ENCODE assay signal across 10 cellular contexts in genomic region chr11:76577921-76578654, GRCh38.
DNase-seq lines count a peak whose midpoint lies in the region; ATAC-seq and TF ChIP-seq lines count a peak whose summit lies in the region.
"Had no signal": no experiment of that assay in that cellular context is flagged by ENCODE, and none has a peak within 500 bp of the region (broad histone marks: within the 10 kb centered on the region; RNA-seq: fewer than 3 reads in every experiment).

No MANE protein-coding gene starts in this region.

- no peaks in the 10 kb centered on the region for H3K36me3 Mint-ChIP-seq in nephron (ENCODE audit: low read depth)
- no peaks in the 10 kb centered on the region for H3K36me3 Mint-ChIP-seq in activated CD8-positive, alpha-beta memory T cell treated with anti-CD3 and anti-CD28 coated beads, Interleukin-2, amount 10 ng/mL, durations not matched to agents 7 days and 5 days

- peak overlapping the region; percentile 81 for H3K27ac ChIP-seq in RWPE1
- H3K27ac ChIP-seq in epithelial cell of prostate = peak overlapping the region; percentile 74
- H3K27ac ChIP-seq in transverse colon = peak overlapping the region; percentile 40 to 61 (median 60)

- intact Hi-C loops in transverse colon (cut with DNase I; ENCODE audit: low total_unique reads) = no loop called here

- H3K4me3 ChIP-seq in transverse colon = no peak overlapping the region
- H3K4me3 ChIP-seq: body of pancreas, GM12878 had no signal

- H3K9me3 Mint-ChIP-seq in nephron = peaks cover 8% of the 10 kb centered on the region
- no peaks in the 10 kb centered on the region for H3K9me3 Mint-ChIP-seq in activated CD8-positive, alpha-beta memory T cell treated with anti-CD3 and anti-CD28 coated beads, Interleukin-2, amount 10 ng/mL, durations not matched to agents 7 days and 5 days (ENCODE audit: low read depth)

- H3K9me3 ChIP-seq in transverse colon = no peaks in the 10 kb centered on the region
- H3K9me3 ChIP-seq: body of pancreas had no signal

- CTCF ChIA-PET in RWPE1 (lab: Yijun Ruan, JAX) = interaction anchor here (0.5 to 0.7 kb wide), 2 partner anchors 15 to 108 kb away, joined by 3 read pairs; no protein-coding TSS in a partner anchor
- CTCF ChIA-PET in activated CD8-positive, alpha-beta memory T cell treated with anti-CD3 and anti-CD28 coated beads, Interleukin-2, amount 10 ng/mL, durations not matched to agents 7 days and 5 days (lab: Charles Lee) = interaction anchor here (1.4 kb wide), 1 partner anchor 13 kb away, joined by 3 read pairs; no protein-coding TSS in a partner anchor

- H3K27ac Mint-ChIP-seq in nephron = peak overlapping the region; percentile 87 to 99 (median 98)
- H3K27ac Mint-ChIP-seq in activated CD8-positive, alpha-beta memory T cell treated with anti-CD3 and anti-CD28 coated beads, Interleukin-2, amount 10 ng/mL, durations not matched to agents 7 days and 5 days = no peak overlapping the region

- peaks cover 0 to 6% (median 0%) of the 10 kb centered on the region in 4 donors for H3K4me1 ChIP-seq in transverse colon
- H3K4me1 ChIP-seq: body of pancreas had no signal

- H3K36me3 ChIP-seq in transverse colon = no peaks in the 10 kb centered on the region

- no peaks in the 10 kb centered on the region for H3K27me3 ChIP-seq in transverse colon
- H3K27me3 ChIP-seq: body of pancreas had no signal

- peak overlapping the region in 1 of 3 experiments; percentile 29 for H3K4me3 Mint-ChIP-seq in nephron
- no peak overlapping the region for H3K4me3 Mint-ChIP-seq in activated CD8-positive, alpha-beta memory T cell treated with anti-CD3 and anti-CD28 coated beads, Interleukin-2, amount 10 ng/mL, durations not matched to agents 7 days and 5 days

- H3K4me1 Mint-ChIP-seq in nephron = peaks cover 27% of the 10 kb centered on the region
- H3K4me1 Mint-ChIP-seq in activated CD8-positive, alpha-beta memory T cell treated with anti-CD3 and anti-CD28 coated beads, Interleukin-2, amount 10 ng/mL, durations not matched to agents 7 days and 5 days = peaks cover 7% of the 10 kb centered on the region

- H3K27me3 Mint-ChIP-seq in nephron (ENCODE audit: low read depth) = no peaks in the 10 kb centered on the region
- peaks cover 11% of the 10 kb centered on the region for H3K27me3 Mint-ChIP-seq in activated CD8-positive, alpha-beta memory T cell treated with anti-CD3 and anti-CD28 coated beads, Interleukin-2, amount 10 ng/mL, durations not matched to agents 7 days and 5 days

- DNase-seq in RWPE1 (ENCODE audit: low spot score) (no peak), epithelial cell of prostate (ENCODE audit: low read depth, low spot score) (no peak), transverse colon (no peak), NCI-H1436 (lab: John Stamatoyannopoulos, UW) (no peak)
- DNase-seq in activated CD8-positive, alpha-beta memory T cell treated with anti-CD3 and anti-CD28 coated beads, Interleukin-2, amount 10 ng/mL, durations not matched to agents 7 days and 5 days = no peak
- DNase-seq: stimulated activated CD4-positive, alpha-beta T cell treated with anti-CD3 and anti-CD28 coated beads, Interleukin-15, amount 100 ng/mL, for 24 hours had no signal

- 67 to 91% methylated on average over 1 to 11 of the region's 11 CpGs for WGBS in transverse colon (ENCODE audit: low coverage in 1 of 2), 2 donors

- POLR2A ChIA-PET in RWPE1 (lab: Yijun Ruan, JAX; ENCODE audit: low non-redundant PET) = no interaction called here

- TF ChIP-seq CTCF in RWPE1 (conservative IDR thresholded peaks at IDR 0.05; ENCODE audit: low read depth) (no peak), nephron (IDR thresholded peaks at IDR 0.05; ENCODE audit: unreplicated experiment in 3 of 3) (no peak), transverse colon (IDR thresholded peaks at IDR 0.05) (no peak)

- ATAC-seq in GM18505 (IDR thresholded peaks at IDR 0.05; ENCODE audit: unreplicated experiment) = no peak
- ATAC-seq in activated CD8-positive, alpha-beta memory T cell treated with anti-CD3 and anti-CD28 coated beads, Interleukin-2, amount 10 ng/mL, durations not matched to agents 7 days and 5 days = no peak
- ATAC-seq: GM12878 had no signal

- TF ChIP-seq POLR2A in transverse colon (IDR thresholded peaks at IDR 0.05) (no peak), GM18505 (IDR thresholded peaks at IDR 0.05; ENCODE audit: borderline replicate concordance, extremely low read depth, insufficient read depth, insufficient read length) (no peak)

- no peak for TF ChIP-seq EP300 in transverse colon (IDR thresholded peaks at IDR 0.05; ENCODE audit: low read depth)

- in situ Hi-C loops in transverse colon (cut with MboI; ENCODE audit: low pct_ligation_motif_present in 1 of 4, low pct_unique_long_range_greater_than_20kb in 1 of 4, low sequenced_read_pairs in 3 of 4) = no loop called here
